ENCODE assay signal across 1 cellular context in the genomic region with DNA sequence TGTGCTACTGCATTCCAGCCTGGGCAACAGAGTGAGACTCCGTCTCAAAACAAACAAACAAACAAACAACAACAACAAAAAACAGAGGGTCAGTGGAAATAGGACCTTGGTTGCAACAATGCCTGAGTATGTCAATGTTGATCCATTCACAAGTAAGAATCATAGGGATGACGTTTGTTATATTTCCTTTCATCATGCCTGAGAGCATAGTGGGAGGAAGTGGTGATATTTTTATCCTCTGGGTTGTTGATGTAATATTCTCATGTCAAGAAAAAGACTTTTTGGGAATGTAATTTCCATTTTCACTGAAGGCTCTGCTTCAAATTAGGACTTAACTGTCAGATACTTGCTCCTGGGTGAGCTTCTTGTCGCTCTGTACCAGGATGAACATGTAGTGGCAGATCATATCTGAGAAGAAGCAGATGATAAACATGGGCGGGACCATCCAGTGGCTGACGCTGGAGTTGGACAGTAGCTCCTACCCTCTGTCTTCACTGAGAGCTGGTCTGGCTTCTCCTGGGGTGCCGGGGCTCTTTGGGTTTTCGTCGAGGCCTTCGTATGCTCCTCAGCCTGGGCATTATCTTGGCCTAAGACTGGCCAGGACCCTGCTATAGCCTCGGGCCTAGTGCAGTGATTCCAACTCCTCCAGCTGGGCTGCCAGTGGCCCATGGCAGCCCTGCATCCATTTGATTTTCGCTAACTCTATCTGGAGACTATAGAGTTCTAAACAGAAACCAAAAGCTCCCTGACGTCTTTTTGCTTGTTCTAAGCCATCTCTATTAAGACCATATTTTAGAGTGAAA.
TF ChIP-seq lines count a peak whose summit lies in the region.

No MANE protein-coding gene starts in this region.

TF ChIP-seq in HepG2, 621 proteins besides CTCF, POLR2A, EP300 and RAD21:
- TF ChIP-seq FUBP1 (CRISPR knock-in tag; IDR thresholded peaks at IDR 0.05; ENCODE audit: borderline replicate concordance) (no peak), ARNT2 (CRISPR knock-in tag; IDR thresholded peaks at IDR 0.05; ENCODE audit: low read depth) (0 out of 2 replicates have a peak, but pooled peaks have one; percentile 20), CBX5 (CRISPR knock-in tag; IDR thresholded peaks at IDR 0.05; ENCODE audit: borderline replicate concordance) (no peak), ZNF503 (CRISPR knock-in tag; IDR thresholded peaks at IDR 0.05) (no peak), ZFP41 (CRISPR knock-in tag; IDR thresholded peaks at IDR 0.05; ENCODE audit: borderline replicate concordance) (no peak), ZNF678 (CRISPR knock-in tag; IDR thresholded peaks at IDR 0.05) (no peak)
- TF ChIP-seq, protein P1, sequence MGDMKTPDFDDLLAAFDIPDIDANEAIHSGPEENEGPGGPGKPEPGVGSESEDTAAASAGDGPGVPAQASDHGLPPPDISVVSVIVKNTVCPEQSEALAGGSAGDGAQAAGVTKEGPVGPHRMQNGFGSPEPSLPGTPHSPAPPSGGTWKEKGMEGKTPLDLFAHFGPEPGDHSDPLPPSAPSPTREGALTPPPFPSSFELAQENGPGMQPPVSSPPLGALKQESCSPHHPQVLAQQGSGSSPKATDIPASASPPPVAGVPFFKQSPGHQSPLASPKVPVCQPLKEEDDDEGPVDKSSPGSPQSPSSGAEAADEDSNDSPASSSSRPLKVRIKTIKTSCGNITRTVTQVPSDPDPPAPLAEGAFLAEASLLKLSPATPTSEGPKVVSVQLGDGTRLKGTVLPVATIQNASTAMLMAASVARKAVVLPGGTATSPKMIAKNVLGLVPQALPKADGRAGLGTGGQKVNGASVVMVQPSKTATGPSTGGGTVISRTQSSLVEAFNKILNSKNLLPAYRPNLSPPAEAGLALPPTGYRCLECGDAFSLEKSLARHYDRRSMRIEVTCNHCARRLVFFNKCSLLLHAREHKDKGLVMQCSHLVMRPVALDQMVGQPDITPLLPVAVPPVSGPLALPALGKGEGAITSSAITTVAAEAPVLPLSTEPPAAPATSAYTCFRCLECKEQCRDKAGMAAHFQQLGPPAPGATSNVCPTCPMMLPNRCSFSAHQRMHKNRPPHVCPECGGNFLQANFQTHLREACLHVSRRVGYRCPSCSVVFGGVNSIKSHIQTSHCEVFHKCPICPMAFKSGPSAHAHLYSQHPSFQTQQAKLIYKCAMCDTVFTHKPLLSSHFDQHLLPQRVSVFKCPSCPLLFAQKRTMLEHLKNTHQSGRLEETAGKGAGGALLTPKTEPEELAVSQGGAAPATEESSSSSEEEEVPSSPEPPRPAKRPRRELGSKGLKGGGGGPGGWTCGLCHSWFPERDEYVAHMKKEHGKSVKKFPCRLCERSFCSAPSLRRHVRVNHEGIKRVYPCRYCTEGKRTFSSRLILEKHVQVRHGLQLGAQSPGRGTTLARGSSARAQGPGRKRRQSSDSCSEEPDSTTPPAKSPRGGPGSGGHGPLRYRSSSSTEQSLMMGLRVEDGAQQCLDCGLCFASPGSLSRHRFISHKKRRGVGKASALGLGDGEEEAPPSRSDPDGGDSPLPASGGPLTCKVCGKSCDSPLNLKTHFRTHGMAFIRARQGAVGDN (CRISPR knock-in tag; IDR thresholded peaks at IDR 0.05), result peak; percentile 38
